11 cellular contexts compared by ENCODE assay signal in genomic region chr16:2465653-2466415, GRCh38. TPM values are rescaled to one million over a fixed set of nuclear protein-coding genes. Genes with fewer than 3 reads are reported as not detected.
DNase-seq lines count a peak whose midpoint lies in the region; ATAC-seq and TF ChIP-seq lines count a peak whose summit lies in the region.
"Had no signal": no experiment of that assay in that cellular context is flagged by ENCODE, and none has a peak within 500 bp of the region (broad histone marks: within the 10 kb centered on the region; RNA-seq: fewer than 3 reads in every experiment).

No MANE protein-coding gene starts in this region.

- DNase-seq in A673 (ENCODE audit: low spot score): peak; percentile 58
- no peak for DNase-seq in GM12865 (ENCODE audit: low read depth)
- peak; percentile 55 for DNase-seq in NCI-H69 (lab: John Stamatoyannopoulos, UW)
- no peak for DNase-seq in epithelial cell of proximal tubule (ENCODE audit: low read depth)
- no peak for DNase-seq in GM19240 (ENCODE audit: insufficient read length, low spot score)
- no peak for DNase-seq in superior temporal gyrus (ENCODE audit: extremely low spot score)
- no peak for DNase-seq in T-helper 9 cell
- DNase-seq: COR-L47, heart left ventricle had no signal

- peaks cover 44% of the 10 kb centered on the region for H3K4me1 ChIP-seq in A673 (ENCODE audit: insufficient read depth, low read length, poor library complexity, severe bottlenecking)

- peak overlapping the region; percentile 32 for H3K27ac ChIP-seq in A673 (ENCODE audit: low read depth, low read length, poor library complexity, severe bottlenecking)
- H3K27ac ChIP-seq: heart left ventricle had no signal

- POLR2A ChIA-PET in A673 (lab: Charles Lee; ENCODE audit: low non-redundant PET): no interaction called here

- H3K4me3 ChIP-seq in A673 (ENCODE audit: low read depth, low read length, poor library complexity, severe bottlenecking) (no peak overlapping the region), GM12865 (ENCODE audit: low read depth, low read length) (no peak overlapping the region), epithelial cell of proximal tubule (ENCODE audit: low read depth, low read length) (no peak overlapping the region)
- H3K4me3 ChIP-seq: heart left ventricle had no signal

- no TSS peak for BruUV-seq in A673 (replicated peaks; lab: Mats Ljungman, UMichigan)

- no peaks in the 10 kb centered on the region for H3K9me3 ChIP-seq in A673 (ENCODE audit: low read depth, low read length, poor library complexity, severe bottlenecking)
- H3K9me3 ChIP-seq: heart left ventricle had no signal

- H3K36me3 ChIP-seq in A673 (ENCODE audit: insufficient read depth, low read length, poor library complexity, severe bottlenecking): peaks cover 15% of the 10 kb centered on the region
- H3K36me3 ChIP-seq: heart left ventricle had no signal

- CTCF ChIA-PET in A673 (lab: Charles Lee): no interaction called here

- TF ChIP-seq CTCF in A673 (conservative IDR thresholded peaks at IDR 0.05; ENCODE audit: low read depth, low read length): peak; percentile 54
- peak; percentile 21 for TF ChIP-seq CTCF in GM12865 (IDR thresholded peaks at IDR 0.05; ENCODE audit: insufficient read depth, low read depth, low read length, missing control alignments)
- TF ChIP-seq CTCF in epithelial cell of proximal tubule (conservative IDR thresholded peaks at IDR 0.05; ENCODE audit: low read depth, low read length): peak; percentile 35

- ATAC-seq in GM21723 (IDR thresholded peaks at IDR 0.05; ENCODE audit: unreplicated experiment): no peak
- ATAC-seq: heart left ventricle had no signal

- no peaks in the 10 kb centered on the region for H3K27me3 ChIP-seq in A673 (replicated peaks; ENCODE audit: insufficient read depth, low read depth, low read length, poor library complexity)

- intact Hi-C loops in A673 (cut with micrococcal nuclease; ENCODE audit: unreplicated experiment): no loop called here

RNA-seq across cellular contexts. Expression of gene NTN3, which starts 5.3 kb away (rescaled TPM):
- 1.6 and 2.9 TPM in 2 replicates for total RNA-seq in A673 (2021)
- 0.23 TPM in 1 of 2 replicates, not detected in the other for total RNA-seq in epithelial cell of proximal tubule
- total RNA-seq: mesenteric fat pad had no signal

RNA-seq across cellular contexts. Expression of gene TEDC2, which starts 5.9 kb away (rescaled TPM):
- total RNA-seq in A673 (2021) (48.5 and 51.9 TPM in 2 replicates), epithelial cell of proximal tubule (26.0 and 40.4 TPM in 2 replicates)
- total RNA-seq: mesenteric fat pad had no signal

RNA-seq across cellular contexts. Expression of gene TBC1D24, which starts 9.1 kb away (rescaled TPM):
- total RNA-seq in A673 (2021) (24.2 and 27.1 TPM in 2 replicates), epithelial cell of proximal tubule (7.8 and 9.1 TPM in 2 replicates)

RNA-seq across cellular contexts. Expression of gene CCNF, which starts 36.6 kb away (rescaled TPM):
- total RNA-seq in A673 (2021) (71.7 and 76.1 TPM in 2 replicates), epithelial cell of proximal tubule (47.5 and 53.4 TPM in 2 replicates)

RNA-seq across cellular contexts. Expression of gene ATP6V0C, which starts 47.9 kb away (rescaled TPM):
- total RNA-seq in A673 (2021) (231 and 252 TPM in 2 replicates), epithelial cell of proximal tubule (32.4 and 46.6 TPM in 2 replicates)

Comparison
In these comparisons a context has a peak if more than half of its experiments do, and no peak if none do; other contexts are left out.
1. DNase-seq: peak in A673 (single experiment) and NCI-H69 (single experiment); none in GM12865 (single experiment), epithelial cell of proximal tubule (single experiment), GM19240 (single experiment), superior temporal gyrus (single experiment) and T-helper 9 cell (single experiment).
2. Peak in every context shown above with its lines, with median percentiles within 50 percentile points of each other: CTCF ChIP-seq.